8 cellular contexts compared by ENCODE assay signal in genomic region chr17:18038861-18039534, GRCh38.
A peak's percentile ranks its signal among the peaks of the same experiment; 100 is the strongest.
DNase-seq lines count a peak whose midpoint lies in the region; ATAC-seq and TF ChIP-seq lines count a peak whose summit lies in the region.

ATPAF2 (minus strand) TSS chr17:18039168; CDS start chr17:18039013, 155 bp downstream.
GID4 (plus strand) TSS chr17:18039408; CDS start chr17:18039465, 57 bp downstream.

- H3K9me3 ChIP-seq in SK-N-MC (ENCODE audit: low read depth, low read length): no peaks in the 10 kb centered on the region

- peak within 1 kb of the TSS; percentile 87 for H3K9ac ChIP-seq in SK-N-MC (ENCODE audit: insufficient read length)

- CTCF ChIA-PET in GM10248 (lab: Yijun Ruan, JAX): interaction anchor here (0.7 to 1.5 kb wide), 2 partner anchors 10 to 168 kb away, joined by 3 read pairs; no protein-coding TSS in a partner anchor

- no peak for TF ChIP-seq CTCF in GM10248 (IDR thresholded peaks at IDR 0.05; ENCODE audit: control extremely low read depth, extremely low read depth, low read depth, missing control alignments)

- DNase-seq in GM10248 (ENCODE audit: extremely low spot score) (peak; percentile 99), NCI-H1048 (lab: John Stamatoyannopoulos, UW) (peak; percentile 94), SK-N-MC (ENCODE audit: low read depth, low spot score) (peak; percentile 47), globus pallidus (ENCODE audit: low spot score) (peak; percentile 99), nucleus accumbens (lab: John Stamatoyannopoulos, UW) (peak; percentile 82 to 100 (median 98)), superior temporal gyrus (ENCODE audit: extremely low spot score) (peak; percentile 99)
- peak; percentile 100 for DNase-seq in activated naive CD4-positive, alpha-beta T cell treated with anti-CD3 and anti-CD28 coated beads, Interleukin-2, amount 50 U/mL, for 16 hours

- no peaks in the 10 kb centered on the region for H3K36me3 ChIP-seq in SK-N-MC (ENCODE audit: insufficient read depth, low read length)

- POLR2A ChIA-PET in GM10248 (lab: Yijun Ruan, JAX): no interaction called here

- no peak within 1 kb of the TSS for H3K27ac ChIP-seq in SK-N-MC

- H3K4me3 ChIP-seq in SK-N-MC: peak within 1 kb of the TSS; percentile 89

- peak; percentile 84 for ATAC-seq in HG02571 (IDR thresholded peaks at IDR 0.05; ENCODE audit: unreplicated experiment)

Comparison
In these comparisons a context has a peak if more than half of its experiments do, and no peak if none do; other contexts are left out.
1. DNase-seq: peak in every context shown above with its lines; median percentile 100 in activated naive CD4-positive, alpha-beta T cell treated with anti-CD3 and anti-CD28 coated beads, Interleukin-2, amount 50 U/mL, for 16 hours; 99 in GM10248; 99 in globus pallidus; 99 in superior temporal gyrus; 98 in nucleus accumbens; 94 in NCI-H1048; 47 in SK-N-MC.